Comparison of ENCODE assay signal across 15 cellular contexts in genomic region chr2:8329660-8330622, GRCh38.
DNase-seq lines count a peak whose midpoint lies in the region; ATAC-seq and TF ChIP-seq lines count a peak whose summit lies in the region.
"Had no signal": no experiment of that assay in that cellular context is flagged by ENCODE, and none has a peak within 500 bp of the region (broad histone marks: within the 10 kb centered on the region; RNA-seq: fewer than 3 reads in every experiment).

No MANE protein-coding gene starts in this region.

- no peak for TF ChIP-seq RAD21 in SK-N-SH (IDR thresholded peaks at IDR 0.05; ENCODE audit: low read length)

- POLR2A ChIA-PET in SK-N-SH (lab: Yijun Ruan, JAX): no interaction called here

- H3K9me2 ChIP-seq in SK-N-SH: no peaks in the 10 kb centered on the region

- WGBS in SK-N-SH (ENCODE audit: low lambda C conversion rate): 78% methylated on average over 15 of the region's 17 CpGs
- WGBS in testis, 2 donors: 73 to 81% methylated on average over 17 of the region's 17 CpGs

- no peaks in the 10 kb centered on the region for H3K36me3 ChIP-seq in SK-N-SH (replicated peaks in 1 of 2; ENCODE audit: control insufficient read depth in 1 of 2, insufficient read depth in 2 of 2, low read length in 1 of 2)
- H3K36me3 ChIP-seq in effector memory CD4-positive, alpha-beta T cell (ENCODE audit: control insufficient read depth, insufficient read depth, low read length): no peaks in the 10 kb centered on the region
- H3K36me3 ChIP-seq in testis (ENCODE audit: low read depth, missing control alignments): no peaks in the 10 kb centered on the region

- H3K4me1 ChIP-seq in SK-N-SH (ENCODE audit: control insufficient read depth in 1 of 2, insufficient read depth in 2 of 2, low read depth in 1 of 2, low read length in 1 of 2) (peaks cover 0 to 4% of the 10 kb centered on the region in 2 experiments; a peak in 1 of 4 replicates), testis (no peaks in the 10 kb centered on the region)
- peaks cover 21% of the 10 kb centered on the region for H3K4me1 ChIP-seq in effector memory CD4-positive, alpha-beta T cell (ENCODE audit: control insufficient read depth, insufficient read depth, low read length, poor library complexity, severe bottlenecking)

- no peak overlapping the region for H3K9ac ChIP-seq in SK-N-SH

- H3K4me3 ChIP-seq in SK-N-SH (ENCODE audit: low read depth in 2 of 2, low read length in 1 of 2) (no peak overlapping the region), testis (no peak overlapping the region)
- no peak overlapping the region for H3K4me3 ChIP-seq in effector memory CD4-positive, alpha-beta T cell (ENCODE audit: insufficient read depth, low read depth, low read length, poor library complexity, severe bottlenecking)

- ATAC-seq in SK-N-SH treated with all-trans-retinoic acid at 6 μM for 48 hours: peak; percentile 57
- peak; percentile 68 for ATAC-seq in omental fat pad (ENCODE audit: low FRiP score)

- no peaks in the 10 kb centered on the region for H3F3A ChIP-seq in SK-N-SH (replicated peaks; ENCODE audit: insufficient read depth)

- H4K20me1 ChIP-seq in SK-N-SH (ENCODE audit: insufficient read depth): no peaks in the 10 kb centered on the region

- H3K79me2 ChIP-seq in SK-N-SH (ENCODE audit: insufficient read depth): no peaks in the 10 kb centered on the region

- H3K27me3 ChIP-seq in SK-N-SH (ENCODE audit: insufficient read depth): no peaks in the 10 kb centered on the region; the same call in 1 of the 2 replicates
- no peaks in the 10 kb centered on the region for H3K27me3 ChIP-seq in effector memory CD4-positive, alpha-beta T cell (replicated peaks; ENCODE audit: control insufficient read depth, insufficient read depth, low read length, poor library complexity, severe bottlenecking)
- H3K27me3 ChIP-seq in testis: no peaks in the 10 kb centered on the region

- TF ChIP-seq EP300 in SK-N-SH (IDR thresholded peaks at IDR 0.05; ENCODE audit: borderline replicate concordance in 1 of 2, low read depth in 1 of 2, low read length in 1 of 2): no peak

- H2AFZ ChIP-seq in SK-N-SH (ENCODE audit: low read depth): no peak overlapping the region

- no peak for DNase-seq in SK-N-SH
- DNase-seq in NCI-H82 (lab: John Stamatoyannopoulos, UW): peak; percentile 74
- no peak for DNase-seq in effector memory CD4-positive, alpha-beta T cell
- no peak for DNase-seq in omental fat pad (ENCODE audit: low spot score)
- DNase-seq in stimulated activated CD4-positive, alpha-beta T cell treated with anti-CD3 and anti-CD28 coated beads, Interleukin-2, amount 100 ng/mL, for 24 hours: no peak
- no peak for DNase-seq in NAMALWA (ENCODE audit: low spot score)
- no peak for DNase-seq in testis
- DNase-seq: activated effector memory CD4-positive, alpha-beta T cell treated with anti-CD3 and anti-CD28 coated beads, Interleukin-2, amount 50 U/mL, for 16 hours; COR-L47; Kasumi-1; NCI-H1694; NCI-H446 treated with DMSO at 0.1 percent for 48 hours; nephron progenitor cell; OCI-M1 had no signal

- no peak for TF ChIP-seq POLR2A in testis (IDR thresholded peaks at IDR 0.05)

- H3K27ac ChIP-seq in SK-N-SH (ENCODE audit: low read depth in 2 of 2, low read length in 1 of 2) (no peak overlapping the region), testis (no peak overlapping the region)
- H3K27ac ChIP-seq in effector memory CD4-positive, alpha-beta T cell (ENCODE audit: insufficient read depth, low read length, poor library complexity, severe bottlenecking): peak overlapping the region; percentile 28

- TF ChIP-seq CTCF in SK-N-SH (IDR thresholded peaks at IDR 0.05) (no peak), omental fat pad (IDR thresholded peaks at IDR 0.05) (no peak), testis (IDR thresholded peaks at IDR 0.05) (no peak)

- CTCF ChIA-PET in SK-N-SH (lab: Yijun Ruan, JAX): no interaction called here

- intact Hi-C loops in testis (cut with DNase I; ENCODE audit: low total_unique reads): no loop called here

- H3K9me3 ChIP-seq in SK-N-SH: no peaks in the 10 kb centered on the region
- H3K9me3 ChIP-seq in effector memory CD4-positive, alpha-beta T cell (ENCODE audit: control insufficient read depth, low read length): no peaks in the 10 kb centered on the region
- H3K9me3 ChIP-seq in testis: no peaks in the 10 kb centered on the region

- H3K4me2 ChIP-seq in SK-N-SH: no peak overlapping the region

TF ChIP-seq in SK-N-SH treated with all-trans-retinoic acid at 6 μM for 48 hours, 23 proteins besides CTCF, POLR2A, EP300 and RAD21 (continues in another document):
- TF ChIP-seq GLIS3 (CRISPR knock-in tag; IDR thresholded peaks at IDR 0.05): no peak
- TF ChIP-seq, protein P1, sequence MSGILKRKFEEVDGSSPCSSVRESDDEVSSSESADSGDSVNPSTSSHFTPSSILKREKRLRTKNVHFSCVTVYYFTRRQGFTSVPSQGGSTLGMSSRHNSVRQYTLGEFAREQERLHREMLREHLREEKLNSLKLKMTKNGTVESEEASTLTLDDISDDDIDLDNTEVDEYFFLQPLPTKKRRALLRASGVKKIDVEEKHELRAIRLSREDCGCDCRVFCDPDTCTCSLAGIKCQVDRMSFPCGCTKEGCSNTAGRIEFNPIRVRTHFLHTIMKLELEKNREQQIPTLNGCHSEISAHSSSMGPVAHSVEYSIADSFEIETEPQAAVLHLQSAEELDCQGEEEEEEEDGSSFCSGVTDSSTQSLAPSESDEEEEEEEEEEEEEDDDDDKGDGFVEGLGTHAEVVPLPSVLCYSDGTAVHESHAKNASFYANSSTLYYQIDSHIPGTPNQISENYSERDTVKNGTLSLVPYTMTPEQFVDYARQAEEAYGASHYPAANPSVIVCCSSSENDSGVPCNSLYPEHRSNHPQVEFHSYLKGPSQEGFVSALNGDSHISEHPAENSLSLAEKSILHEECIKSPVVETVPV (CRISPR knock-in tag; IDR thresholded peaks at IDR 0.05): no peak
- no peak for TF ChIP-seq ZFP3 (CRISPR knock-in tag; IDR thresholded peaks at IDR 0.05)
- TF ChIP-seq POU6F1 (CRISPR knock-in tag; IDR thresholded peaks at IDR 0.05; ENCODE audit: borderline replicate concordance, low read depth): no peak

TF ChIP-seq in SK-N-SH, 30 proteins besides CTCF, POLR2A, EP300 and RAD21 (continues in another document):
- TF ChIP-seq JUND (IDR thresholded peaks at IDR 0.05) (no peak), RCOR1 (IDR thresholded peaks at IDR 0.05; ENCODE audit: low read length) (no peak), REST (IDR thresholded peaks at IDR 0.05; ENCODE audit: low read depth, low read length) (no peak), RFX5 (IDR thresholded peaks at IDR 0.05; ENCODE audit: low read length) (no peak), PBX3 (IDR thresholded peaks at IDR 0.05) (no peak), FOXJ3 (CRISPR knock-in tag; IDR thresholded peaks at IDR 0.05) (no peak), GATA2 (CRISPR knock-in tag; IDR thresholded peaks at IDR 0.05) (no peak), TAF1 (IDR thresholded peaks at IDR 0.05; ENCODE audit: borderline replicate concordance, low read depth, low read length) (no peak), USF2 (IDR thresholded peaks at IDR 0.05; ENCODE audit: borderline replicate concordance, low read depth, low read length) (no peak), RXRA (IDR thresholded peaks at IDR 0.05; ENCODE audit: borderline replicate concordance, low read depth) (no peak), GABPA (IDR thresholded peaks at IDR 0.05; ENCODE audit: low read depth) (no peak), CHD2 (IDR thresholded peaks at IDR 0.05; ENCODE audit: low read length, partially characterized antibody) (no peak)
- TF ChIP-seq, protein P2, sequence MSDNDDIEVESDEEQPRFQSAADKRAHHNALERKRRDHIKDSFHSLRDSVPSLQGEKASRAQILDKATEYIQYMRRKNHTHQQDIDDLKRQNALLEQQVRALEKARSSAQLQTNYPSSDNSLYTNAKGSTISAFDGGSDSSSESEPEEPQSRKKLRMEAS (IDR thresholded peaks at IDR 0.05; ENCODE audit: low read depth): no peak
